ENCODE assay signal across 1 cellular context in genomic region chr3:192851821-192852352, GRCh38.
TF ChIP-seq lines count a peak whose summit lies in the region.

No MANE protein-coding gene starts in this region.

TF ChIP-seq in HepG2, 621 proteins besides CTCF, POLR2A, EP300 and RAD21 (continued from another document and continues in another):
- TF ChIP-seq ZNF550 (CRISPR knock-in tag; IDR thresholded peaks at IDR 0.05; ENCODE audit: borderline replicate concordance) (no peak), FOXO1 (CRISPR knock-in tag; IDR thresholded peaks at IDR 0.05) (no peak; the same call in 1 of the 2 replicates), ZNF234 (CRISPR knock-in tag; conservative IDR thresholded peaks at IDR 0.05) (no peak), ZNF180 (CRISPR knock-in tag; IDR thresholded peaks at IDR 0.05; ENCODE audit: borderline replicate concordance, low read depth) (no peak), NFKBIZ (CRISPR knock-in tag; IDR thresholded peaks at IDR 0.05) (0 out of 2 replicates have a peak, but pooled peaks have one; percentile 54), MNT (IDR thresholded peaks at IDR 0.05) (no peak), NCOA5 (CRISPR knock-in tag; IDR thresholded peaks at IDR 0.05) (no peak), TIGD3 (CRISPR knock-in tag; IDR thresholded peaks at IDR 0.05; ENCODE audit: borderline replicate concordance) (no peak), MAFF (IDR thresholded peaks at IDR 0.05; ENCODE audit: low read depth, low read length) (no peak), ZNF816 (CRISPR knock-in tag; IDR thresholded peaks at IDR 0.05; ENCODE audit: borderline replicate concordance) (no peak), HMGA1 (CRISPR knock-in tag; conservative IDR thresholded peaks at IDR 0.05) (no peak), JARID2 (CRISPR knock-in tag; IDR thresholded peaks at IDR 0.05; ENCODE audit: insufficient replicate concordance) (no peak), ZNF7 (CRISPR knock-in tag; IDR thresholded peaks at IDR 0.05) (no peak), HOXA3 (CRISPR knock-in tag; IDR thresholded peaks at IDR 0.05) (no peak), ZHX1 (CRISPR knock-in tag; IDR thresholded peaks at IDR 0.05; ENCODE audit: low read depth) (peak; percentile 47; the same call in 1 of the 2 replicates), PRPF4 (IDR thresholded peaks at IDR 0.05; ENCODE audit: low read depth, low read length, poor library complexity, severe bottlenecking) (no peak), PHF21A (CRISPR knock-in tag; IDR thresholded peaks at IDR 0.05) (peak; percentile 45), ZNF850 (CRISPR knock-in tag; conservative IDR thresholded peaks at IDR 0.05) (no peak), GTF3A (CRISPR knock-in tag; conservative IDR thresholded peaks at IDR 0.05) (no peak), XBP1 (CRISPR knock-in tag; IDR thresholded peaks at IDR 0.05) (no peak), PTBP1 (IDR thresholded peaks at IDR 0.05; ENCODE audit: low read depth, low read length, poor library complexity, severe bottlenecking) (no peak), CSRNP2 (CRISPR knock-in tag; conservative IDR thresholded peaks at IDR 0.05; ENCODE audit: low read depth) (no peak), ZNF569 (CRISPR knock-in tag; IDR thresholded peaks at IDR 0.05; ENCODE audit: borderline replicate concordance) (no peak), ZNF512B (CRISPR knock-in tag; IDR thresholded peaks at IDR 0.05; ENCODE audit: borderline replicate concordance) (peak; percentile 33; the same call in 1 of the 2 replicates), ZBTB4 (CRISPR knock-in tag; IDR thresholded peaks at IDR 0.05; ENCODE audit: borderline replicate concordance) (no peak), ZNF382 (CRISPR knock-in tag; IDR thresholded peaks at IDR 0.05; ENCODE audit: borderline replicate concordance) (no peak), KLF12 (CRISPR knock-in tag; IDR thresholded peaks at IDR 0.05; ENCODE audit: borderline replicate concordance) (no peak), NPAS2 (CRISPR knock-in tag; IDR thresholded peaks at IDR 0.05; ENCODE audit: borderline replicate concordance) (no peak), ARNTL (CRISPR knock-in tag; IDR thresholded peaks at IDR 0.05) (no peak), HMG20A (CRISPR knock-in tag; IDR thresholded peaks at IDR 0.05; ENCODE audit: borderline replicate concordance) (peak; percentile 96), ZNF704 (CRISPR knock-in tag; IDR thresholded peaks at IDR 0.05; ENCODE audit: borderline replicate concordance) (no peak), ZNF441 (CRISPR knock-in tag; IDR thresholded peaks at IDR 0.05; ENCODE audit: borderline replicate concordance) (no peak)
- TF ChIP-seq, protein P1, sequence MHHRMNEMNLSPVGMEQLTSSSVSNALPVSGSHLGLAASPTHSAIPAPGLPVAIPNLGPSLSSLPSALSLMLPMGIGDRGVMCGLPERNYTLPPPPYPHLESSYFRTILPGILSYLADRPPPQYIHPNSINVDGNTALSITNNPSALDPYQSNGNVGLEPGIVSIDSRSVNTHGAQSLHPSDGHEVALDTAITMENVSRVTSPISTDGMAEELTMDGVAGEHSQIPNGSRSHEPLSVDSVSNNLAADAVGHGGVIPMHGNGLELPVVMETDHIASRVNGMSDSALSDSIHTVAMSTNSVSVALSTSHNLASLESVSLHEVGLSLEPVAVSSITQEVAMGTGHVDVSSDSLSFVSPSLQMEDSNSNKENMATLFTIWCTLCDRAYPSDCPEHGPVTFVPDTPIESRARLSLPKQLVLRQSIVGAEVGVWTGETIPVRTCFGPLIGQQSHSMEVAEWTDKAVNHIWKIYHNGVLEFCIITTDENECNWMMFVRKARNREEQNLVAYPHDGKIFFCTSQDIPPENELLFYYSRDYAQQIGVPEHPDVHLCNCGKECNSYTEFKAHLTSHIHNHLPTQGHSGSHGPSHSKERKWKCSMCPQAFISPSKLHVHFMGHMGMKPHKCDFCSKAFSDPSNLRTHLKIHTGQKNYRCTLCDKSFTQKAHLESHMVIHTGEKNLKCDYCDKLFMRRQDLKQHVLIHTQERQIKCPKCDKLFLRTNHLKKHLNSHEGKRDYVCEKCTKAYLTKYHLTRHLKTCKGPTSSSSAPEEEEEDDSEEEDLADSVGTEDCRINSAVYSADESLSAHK (CRISPR knock-in tag; IDR thresholded peaks at IDR 0.05; ENCODE audit: borderline replicate concordance) = no peak
- TF ChIP-seq, protein P2, sequence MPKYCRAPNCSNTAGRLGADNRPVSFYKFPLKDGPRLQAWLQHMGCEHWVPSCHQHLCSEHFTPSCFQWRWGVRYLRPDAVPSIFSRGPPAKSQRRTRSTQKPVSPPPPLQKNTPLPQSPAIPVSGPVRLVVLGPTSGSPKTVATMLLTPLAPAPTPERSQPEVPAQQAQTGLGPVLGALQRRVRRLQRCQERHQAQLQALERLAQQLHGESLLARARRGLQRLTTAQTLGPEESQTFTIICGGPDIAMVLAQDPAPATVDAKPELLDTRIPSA (CRISPR knock-in tag; IDR thresholded peaks at IDR 0.05; ENCODE audit: borderline replicate concordance) = no peak
- TF ChIP-seq, protein P3, sequence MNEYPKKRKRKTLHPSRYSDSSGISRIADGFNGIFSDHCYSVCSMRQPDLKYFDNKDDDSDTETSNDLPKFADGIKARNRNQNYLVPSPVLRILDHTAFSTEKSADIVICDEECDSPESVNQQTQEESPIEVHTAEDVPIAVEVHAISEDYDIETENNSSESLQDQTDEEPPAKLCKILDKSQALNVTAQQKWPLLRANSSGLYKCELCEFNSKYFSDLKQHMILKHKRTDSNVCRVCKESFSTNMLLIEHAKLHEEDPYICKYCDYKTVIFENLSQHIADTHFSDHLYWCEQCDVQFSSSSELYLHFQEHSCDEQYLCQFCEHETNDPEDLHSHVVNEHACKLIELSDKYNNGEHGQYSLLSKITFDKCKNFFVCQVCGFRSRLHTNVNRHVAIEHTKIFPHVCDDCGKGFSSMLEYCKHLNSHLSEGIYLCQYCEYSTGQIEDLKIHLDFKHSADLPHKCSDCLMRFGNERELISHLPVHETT (CRISPR knock-in tag; conservative IDR thresholded peaks at IDR 0.05) = no peak
